ENCODE assay signal across 8 cellular contexts in genomic region chr14:103103461-103104388, GRCh38. TPM values are rescaled to one million over a fixed set of nuclear protein-coding genes. Genes with fewer than 3 reads are reported as not detected.
DNase-seq lines count a peak whose midpoint lies in the region; ATAC-seq and TF ChIP-seq lines count a peak whose summit lies in the region.

No MANE protein-coding gene starts in this region.

- no peak overlapping the region for H4K91ac ChIP-seq in trophoblast cell (ENCODE audit: low read depth, low read length)

- POLR2A ChIA-PET in CD4-positive, alpha-beta memory T cell (lab: Charles Lee; ENCODE audit: partially characterized antibody) = no interaction called here

- H3K9me3 Mint-ChIP-seq in CD4-positive, alpha-beta memory T cell = peaks cover 0 to 1% (median 0%) of the 10 kb centered on the region in 8 donors

- H3K9me3 ChIP-seq in right atrium auricular region = no peaks in the 10 kb centered on the region
- peaks cover 5% of the 10 kb centered on the region for H3K9me3 ChIP-seq in trophoblast cell (ENCODE audit: insufficient read depth, low read depth, low read length)
- H3K9me3 ChIP-seq in CD4-positive, alpha-beta memory T cell (ENCODE audit: control insufficient read depth in 1 of 2, low read length in 2 of 2) = no peaks in the 10 kb centered on the region

- peaks cover 8% of the 10 kb centered on the region for H3K79me1 ChIP-seq in trophoblast cell (ENCODE audit: low read length)

- WGBS in trophoblast cell (ENCODE audit: extremely low coverage, insufficient coverage, insufficient read length) = no CpG with 5 or more reads among the region's 68 CpGs

- H3K27ac ChIP-seq in right atrium auricular region (no peak overlapping the region), trophoblast cell (ENCODE audit: low read depth, low read length) (no peak overlapping the region)
- H3K27ac ChIP-seq in CD4-positive, alpha-beta memory T cell (ENCODE audit: low read depth, low read length) = no peak overlapping the region

- H3K4me2 ChIP-seq in trophoblast cell (ENCODE audit: low read length) = peak overlapping the region; percentile 37

- peaks cover 17 to 20% of the 10 kb centered on the region in 2 donors for H3K27me3 Mint-ChIP-seq in CD4-positive, alpha-beta memory T cell

- H4K8ac ChIP-seq in trophoblast cell (ENCODE audit: low read depth, low read length) = no peak overlapping the region

- peak; percentile 43 for ATAC-seq in Right ventricle myocardium inferior
- ATAC-seq in HG02885 (IDR thresholded peaks at IDR 0.05; ENCODE audit: poor library complexity, unreplicated experiment) = no peak
- ATAC-seq in HG03520 (IDR thresholded peaks at IDR 0.05; ENCODE audit: unreplicated experiment) = no peak

- H3K36me3 Mint-ChIP-seq in CD4-positive, alpha-beta memory T cell = no peaks in the 10 kb centered on the region

- H3K14ac ChIP-seq in trophoblast cell (ENCODE audit: low read length) = no peak overlapping the region

- DNase-seq in Right ventricle myocardium inferior (ENCODE audit: missing footprints) (peak; percentile 85), right atrium auricular region (ENCODE audit: low spot score) (no peak), NCI-H774 (lab: John Stamatoyannopoulos, UW) (peak; percentile 55), epidermal melanocyte (ENCODE audit: insufficient read length, low spot score) (peak; percentile 54), trophoblast cell (peak; percentile 84 to 90)
- DNase-seq in CD4-positive, alpha-beta memory T cell = no peak

- intact Hi-C loops in Right ventricle myocardium inferior (cut with DNase I) = loop anchor here (2.0 kb wide), 1 partner anchor 19 kb away; the partner anchor contains the start of gene TNFAIP2
- intact Hi-C loops in CD4-positive, alpha-beta memory T cell (cut with micrococcal nuclease) = no loop called here

- H3K4me1 Mint-ChIP-seq in CD4-positive, alpha-beta memory T cell = peaks cover 4 to 21% (median 11%) of the 10 kb centered on the region in 4 donors

- peak overlapping the region in 3 of 8 donors; percentile 17 to 40 (median 23) for H3K4me3 Mint-ChIP-seq in CD4-positive, alpha-beta memory T cell

- H3K27me3 ChIP-seq in right atrium auricular region (peaks cover 10 to 27% of the 10 kb centered on the region in 2 donors), trophoblast cell (ENCODE audit: insufficient read depth, low read length) (peaks cover 10% of the 10 kb centered on the region)
- H3K27me3 ChIP-seq in CD4-positive, alpha-beta memory T cell (ENCODE audit: insufficient read depth, low read length) = peaks cover 8% of the 10 kb centered on the region

- no peak overlapping the region for H3K23ac ChIP-seq in trophoblast cell (ENCODE audit: low read length)

- H2BK120ac ChIP-seq in trophoblast cell (ENCODE audit: insufficient read depth, low read length, poor library complexity) = no peak overlapping the region

- no peak overlapping the region for H3K9ac ChIP-seq in trophoblast cell (ENCODE audit: low read length)

- CTCF ChIA-PET in CD4-positive, alpha-beta memory T cell (lab: Charles Lee; ENCODE audit: partially characterized antibody) = interaction anchor here (0.9 to 4.3 kb wide), 13 partner anchors 8 to 443 kb away, joined by 3 to 54 read pairs (median 5); partner anchors contain the start of gene EXOC3L4

- no peak overlapping the region for H3K4ac ChIP-seq in trophoblast cell (ENCODE audit: low read depth, low read length)

- H3K4me1 ChIP-seq in right atrium auricular region (peaks cover 0 to 38% of the 10 kb centered on the region in 2 donors), trophoblast cell (ENCODE audit: control insufficient read depth in 1 of 2, insufficient read depth in 2 of 2, low read length in 2 of 2) (peaks cover 12 to 25% of the 10 kb centered on the region in 2 experiments)
- H3K4me1 ChIP-seq in CD4-positive, alpha-beta memory T cell (ENCODE audit: insufficient read depth, low read length) = peaks cover 13% of the 10 kb centered on the region

- TF ChIP-seq CTCF in right atrium auricular region (IDR thresholded peaks at IDR 0.05) = peak in 1 of 2 donors; percentile 20

- no peak overlapping the region for H3K27ac Mint-ChIP-seq in CD4-positive, alpha-beta memory T cell

- H3K18ac ChIP-seq in trophoblast cell (ENCODE audit: low read length) = no peak overlapping the region

- no peak overlapping the region for H2AFZ ChIP-seq in trophoblast cell (ENCODE audit: insufficient read depth, low read length, poor library complexity)

- H3K4me3 ChIP-seq in right atrium auricular region (peak overlapping the region in 1 of 2 donors; percentile 37), trophoblast cell (ENCODE audit: low read depth, low read length) (no peak overlapping the region)
- H3K4me3 ChIP-seq in CD4-positive, alpha-beta memory T cell (ENCODE audit: low read length in 2 of 2) = no peak overlapping the region

- no peak overlapping the region for H2BK12ac ChIP-seq in trophoblast cell (ENCODE audit: low read length)

- H3K79me2 ChIP-seq in trophoblast cell (ENCODE audit: control insufficient read depth, insufficient read depth, low read length, poor library complexity) = no peaks in the 10 kb centered on the region

- H2AK5ac ChIP-seq in trophoblast cell (ENCODE audit: low read length) = no peak overlapping the region

- no peak overlapping the region for H4K12ac ChIP-seq in trophoblast cell (ENCODE audit: low read depth, low read length)

- H2BK5ac ChIP-seq in trophoblast cell (ENCODE audit: low read depth, low read length, poor library complexity) = no peak overlapping the region

- no peaks in the 10 kb centered on the region for H3K36me3 ChIP-seq in right atrium auricular region
- H3K36me3 ChIP-seq in trophoblast cell (ENCODE audit: control insufficient read depth in 1 of 2, insufficient read depth in 2 of 2, low read length in 2 of 2) = no peaks in the 10 kb centered on the region
- no peaks in the 10 kb centered on the region for H3K36me3 ChIP-seq in CD4-positive, alpha-beta memory T cell (ENCODE audit: insufficient read depth, low read length)

RNA-seq across cellular contexts. Expression of gene EXOC3L4, which starts 9.2 kb away (rescaled TPM):
- 1.2 TPM for total RNA-seq in Right ventricle myocardium inferior
- under 1 TPM in 1 of 2 donors, not detected in 1; 0.37 TPM for total RNA-seq in right atrium auricular region
- polyA plus RNA-seq in trophoblast cell (2013) = 0.11 and 0.22 TPM in 2 replicates
- not detected for total RNA-seq in CD4-positive, alpha-beta memory T cell
- not detected for polyA plus RNA-seq in CD4-positive, alpha-beta memory T cell

RNA-seq across cellular contexts. Expression of gene TNFAIP2, which starts 19.5 kb away (rescaled TPM):
- total RNA-seq in Right ventricle myocardium inferior (56.5 TPM), right atrium auricular region (10 to 100 TPM; 24.5 to 32.2 TPM)
- 185 and 205 TPM in 2 replicates for polyA plus RNA-seq in trophoblast cell (2013)
- total RNA-seq in CD4-positive, alpha-beta memory T cell = 1 to 10 TPM; 5.1 to 5.8 TPM
- not detected for polyA plus RNA-seq in CD4-positive, alpha-beta memory T cell

RNA-seq across cellular contexts. Expression of gene LBHD2, which starts 19.7 kb away (rescaled TPM):
- total RNA-seq in Right ventricle myocardium inferior (not detected), right atrium auricular region (not detected)
- polyA plus RNA-seq in trophoblast cell (2013) = 0.30 and 0.39 TPM in 2 replicates
- total RNA-seq in CD4-positive, alpha-beta memory T cell = not detected
- not detected for polyA plus RNA-seq in CD4-positive, alpha-beta memory T cell

RNA-seq across cellular contexts. Expression of gene CDC42BPB, which starts 46.4 kb away (rescaled TPM):
- total RNA-seq in Right ventricle myocardium inferior (68.9 TPM), right atrium auricular region (10 to 100 TPM; 68.0 to 83.4 TPM)
- polyA plus RNA-seq in trophoblast cell (2013) = 55.5 and 55.9 TPM in 2 replicates
- total RNA-seq in CD4-positive, alpha-beta memory T cell = 1 to 10 TPM; 7.5 to 8.4 TPM
- polyA plus RNA-seq in CD4-positive, alpha-beta memory T cell = under 1 TPM; 0.02 to 0.80 TPM

Comparison
In these comparisons a context has a peak if more than half of its experiments do, and no peak if none do; other contexts are left out.
1. DNase-seq: peak in Right ventricle myocardium inferior (single experiment), NCI-H774 (single experiment), epidermal melanocyte (single experiment) and trophoblast cell (2 of 2); none in right atrium auricular region (single experiment) and CD4-positive, alpha-beta memory T cell (0 of 5).